8 cellular contexts compared by ENCODE assay signal in genomic region chr9:100083448-100084144, GRCh38. TPM values are rescaled to one million over a fixed set of nuclear protein-coding genes. Genes with fewer than 3 reads are reported as not detected.
DNase-seq lines count a peak whose midpoint lies in the region; ATAC-seq and TF ChIP-seq lines count a peak whose summit lies in the region.

No MANE protein-coding gene starts in this region.

- TF ChIP-seq CTCF in GM13977 (IDR thresholded peaks at IDR 0.05; ENCODE audit: extremely low read depth, insufficient read depth, missing control alignments): no peak

- in situ Hi-C loops in GM13977 (cut with MboI; ENCODE audit: low pct_unique_long_range_greater_than_20kb, low sequenced_read_pairs, unreplicated experiment): no loop called here

- no peaks in the 10 kb centered on the region for H3K27me3 Mint-ChIP-seq in activated T-helper 17 cell treated with anti-CD3 and anti-CD28 coated beads, Interleukin-2, amount 50 U/mL, for 72 hours

- DNase-seq in GM13977 (ENCODE audit: low spot score) (peak; percentile 31), HK-2 (ENCODE audit: unreplicated experiment) (no peak), iPS-NIHi11 (ENCODE audit: low spot score) (no peak), NOMO-1 treated with dmso at 0.1 percent for 144 hours (lab: John Stamatoyannopoulos, UW; ENCODE audit: unreplicated experiment) (no peak), DMS114 treated with DMSO at 0.1 percent for 48 hours (lab: John Stamatoyannopoulos, UW; ENCODE audit: unreplicated experiment) (no peak)

- peaks cover 61% of the 10 kb centered on the region for H3K4me1 Mint-ChIP-seq in activated T-helper 17 cell treated with anti-CD3 and anti-CD28 coated beads, Interleukin-2, amount 50 U/mL, for 72 hours

- peak; percentile 44 for ATAC-seq in GM21381 (IDR thresholded peaks at IDR 0.05; ENCODE audit: unreplicated experiment)
- ATAC-seq in HG03159 (IDR thresholded peaks at IDR 0.05; ENCODE audit: unreplicated experiment): peak; percentile 41
- peak; percentile 65 for ATAC-seq in activated T-helper 17 cell treated with anti-CD3 and anti-CD28 coated beads, Interleukin-2, amount 50 U/mL, for 72 hours (replicated peaks)

- peak overlapping the region; percentile 49 for H3K4me3 Mint-ChIP-seq in activated T-helper 17 cell treated with anti-CD3 and anti-CD28 coated beads, Interleukin-2, amount 50 U/mL, for 72 hours

- no peaks in the 10 kb centered on the region for H3K9me3 Mint-ChIP-seq in activated T-helper 17 cell treated with anti-CD3 and anti-CD28 coated beads, Interleukin-2, amount 50 U/mL, for 72 hours

- peak overlapping the region; percentile 75 for H3K27ac Mint-ChIP-seq in activated T-helper 17 cell treated with anti-CD3 and anti-CD28 coated beads, Interleukin-2, amount 50 U/mL, for 72 hours

- H3K36me3 Mint-ChIP-seq in activated T-helper 17 cell treated with anti-CD3 and anti-CD28 coated beads, Interleukin-2, amount 50 U/mL, for 72 hours (ENCODE audit: low read depth): no peaks in the 10 kb centered on the region

RNA-seq across cellular contexts. Expression of gene ERP44, which starts 15.2 kb away (rescaled TPM):
- total RNA-seq in activated T-helper 17 cell treated with anti-CD3 and anti-CD28 coated beads, Interleukin-2, amount 50 U/mL, for 72 hours: 10 to 100 TPM; 11.1 to 13.9 TPM

RNA-seq across cellular contexts. Expression of gene INVS, which starts 15.4 kb away (rescaled TPM):
- 10 to 100 TPM; 15.3 to 17.7 TPM for total RNA-seq in activated T-helper 17 cell treated with anti-CD3 and anti-CD28 coated beads, Interleukin-2, amount 50 U/mL, for 72 hours
